Comparison of ENCODE assay signal across 28 cellular contexts in the genomic region with DNA sequence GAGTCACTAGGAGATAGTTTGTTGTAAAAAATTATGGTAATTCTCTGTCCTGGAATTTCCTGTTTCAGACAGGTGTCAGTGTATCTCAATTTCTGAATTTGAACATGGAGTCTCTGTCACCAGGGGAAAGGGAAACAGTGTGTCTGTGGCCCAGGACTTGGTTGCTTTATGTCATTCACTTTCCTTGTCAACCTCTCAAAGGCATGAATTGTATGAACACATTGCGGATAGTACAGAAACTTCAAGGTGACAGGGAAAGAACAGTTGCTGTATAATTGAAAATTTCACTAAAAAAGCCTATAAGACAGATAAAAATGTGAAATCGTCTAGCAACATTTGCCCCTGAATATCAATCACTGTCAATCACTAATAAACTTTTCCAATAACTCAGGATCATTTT.
"Had no signal": no experiment of that assay in that cellular context is flagged by ENCODE, and none has a peak within 500 bp of the region (broad histone marks: within the 10 kb centered on the region; RNA-seq: fewer than 3 reads in every experiment).

No MANE protein-coding gene starts in this region.

- DNase-seq: colonic mucosa; cortex of kidney; dorsolateral prefrontal cortex; effector CD4-positive, alpha-beta T cell; effector CD8-positive, alpha-beta T cell; effector memory CD4-positive, alpha-beta T cell; effector memory CD8-positive, alpha-beta T cell; endodermal cell; erythroblast; esophagus squamous epithelium; foreskin fibroblast; foreskin keratinocyte; foreskin melanocyte; gastrocnemius medialis; glutamatergic neuron; head of caudate nucleus; heart left ventricle; heart right ventricle had no signal

- H3K9me3 Mint-ChIP-seq: dendritic cell treated with granulocyte-macrophage colony-stimulating factor and Interleukin-4, amounts not matched to agents 40 ng/mL and 50 ng/mL, for 4 days; endodermal cell had no signal

- H3K27ac ChIP-seq: colonic mucosa, coronary artery, dorsolateral prefrontal cortex, epithelial cell of prostate, esophagus muscularis mucosa, esophagus squamous epithelium, foreskin keratinocyte, gastrocnemius medialis, gastroesophageal sphincter, heart left ventricle, heart right ventricle had no signal

- H3K27ac Mint-ChIP-seq: dendritic cell treated with granulocyte-macrophage colony-stimulating factor and Interleukin-4, amounts not matched to agents 40 ng/mL and 50 ng/mL, for 4 days; effector memory CD8-positive, alpha-beta T cell; endodermal cell had no signal

- H3K9me3 ChIP-seq: colonic mucosa, esophagus muscularis mucosa, esophagus squamous epithelium, gastrocnemius medialis, gastroesophageal sphincter had no signal

- H3K4me1 ChIP-seq: colonic mucosa, gastrocnemius medialis, gastroesophageal sphincter, heart left ventricle had no signal

- H3K27me3 ChIP-seq: colonic mucosa, dorsolateral prefrontal cortex, esophagus muscularis mucosa, esophagus squamous epithelium, foreskin keratinocyte, gastrocnemius medialis, gastroesophageal sphincter, heart left ventricle, heart right ventricle had no signal

- H3K4me3 Mint-ChIP-seq: dendritic cell treated with granulocyte-macrophage colony-stimulating factor and Interleukin-4, amounts not matched to agents 40 ng/mL and 50 ng/mL, for 4 days; effector memory CD8-positive, alpha-beta T cell; endodermal cell had no signal

- H3K36me3 ChIP-seq: colonic mucosa, esophagus muscularis mucosa, esophagus squamous epithelium, gastrocnemius medialis, gastroesophageal sphincter, heart left ventricle, heart right ventricle had no signal

- ATAC-seq: effector memory CD8-positive, alpha-beta T cell; esophagus mucosa; foreskin keratinocyte; gastrocnemius medialis; gastroesophageal sphincter; heart left ventricle; heart right ventricle had no signal

- H3K27me3 Mint-ChIP-seq: dendritic cell treated with granulocyte-macrophage colony-stimulating factor and Interleukin-4, amounts not matched to agents 40 ng/mL and 50 ng/mL, for 4 days had no signal

- FAIRE-seq: colon, endometrium, endothelial cell of umbilical vein, frontal cortex had no signal

- H3K4me3 ChIP-seq: colonic mucosa, coronary artery, dorsolateral prefrontal cortex, esophagus muscularis mucosa, esophagus squamous epithelium, gastrocnemius medialis, gastroesophageal sphincter, heart left ventricle, heart right ventricle had no signal
